20 cellular contexts compared by ENCODE assay signal in genomic region chr20:24045621-24046020, GRCh38. TPM values are rescaled to one million over a fixed set of nuclear protein-coding genes. Genes with fewer than 3 reads are reported as not detected.
DNase-seq lines count a peak whose midpoint lies in the region; ATAC-seq and TF ChIP-seq lines count a peak whose summit lies in the region.
"Had no signal": no experiment of that assay in that cellular context is flagged by ENCODE, and none has a peak within 500 bp of the region (broad histone marks: within the 10 kb centered on the region; RNA-seq: fewer than 3 reads in every experiment).

No MANE protein-coding gene starts in this region.

- peaks cover 0 to 15% (median 10%) of the 10 kb centered on the region in 10 experiments; a peak in 17 of 20 replicates for H3K4me1 ChIP-seq in BLaER1 treated with 17β-estradiol and CSF1 and Interleukin-3, amounts not matched to agents 10 nM and 100 nM
- H3K4me1 ChIP-seq in CD8-positive, alpha-beta memory T cell (ENCODE audit: insufficient read depth, low read length), result peaks cover 38% of the 10 kb centered on the region
- H3K4me1 ChIP-seq in mesendoderm (ENCODE audit: control insufficient read depth, low read depth, low read length), result peaks cover 1% of the 10 kb centered on the region

- H2AK5ac ChIP-seq in mesendoderm (ENCODE audit: low read length), result no peak overlapping the region

- no peaks in the 10 kb centered on the region for H3K79me1 ChIP-seq in mesendoderm (ENCODE audit: low read length)

- H3K4me3 Mint-ChIP-seq in CD8-positive, alpha-beta memory T cell, result peak overlapping the region in 6 of 7 donors; percentile 43 to 80 (median 62)
- H3K4me3 Mint-ChIP-seq in activated CD8-positive, alpha-beta T cell treated with anti-CD3 and anti-CD28 coated beads for 36 hours, result no peak overlapping the region
- H3K4me3 Mint-ChIP-seq: dendritic cell treated with granulocyte-macrophage colony-stimulating factor and Interleukin-4, amounts not matched to agents 40 ng/mL and 50 ng/mL, for 4 days had no signal

- no peak overlapping the region for H3K4me3 ChIP-seq in BLaER1 treated with 17β-estradiol and CSF1 and Interleukin-3, amounts not matched to agents 10 nM and 100 nM
- H3K4me3 ChIP-seq in CD8-positive, alpha-beta memory T cell (ENCODE audit: low read length), result peak overlapping the region; percentile 1
- no peak overlapping the region for H3K4me3 ChIP-seq in mesendoderm (ENCODE audit: low read length)
- H3K4me3 ChIP-seq: lung, SK-N-MC had no signal

- peak in 1 of 5 donors; percentile 17 for DNase-seq in CD8-positive, alpha-beta memory T cell
- DNase-seq in activated CD8-positive, alpha-beta T cell treated with anti-CD3 and anti-CD28 coated beads for 36 hours, result peak; percentile 59
- DNase-seq in mesendoderm (peak; percentile 77), cerebellar cortex (ENCODE audit: low spot score) (no peak), MV-4-11 (lab: John Stamatoyannopoulos, UW) (no peak), hippocampal formation (lab: John Stamatoyannopoulos, UW) (no peak)
- DNase-seq: C1 segment of cervical spinal cord, EL, NCI-H187, PC-3 had no signal

- H3K27me3 ChIP-seq in BLaER1 treated with 17β-estradiol and CSF1 and Interleukin-3, amounts not matched to agents 10 nM and 100 nM, result no peaks in the 10 kb centered on the region
- no peaks in the 10 kb centered on the region for H3K27me3 ChIP-seq in CD8-positive, alpha-beta memory T cell (ENCODE audit: insufficient read depth, low read length, poor library complexity, severe bottlenecking)
- H3K27me3 ChIP-seq in mesendoderm (ENCODE audit: insufficient read depth, low read length, poor library complexity), result no peaks in the 10 kb centered on the region

- CTCF ChIA-PET in CD8-positive, alpha-beta memory T cell (lab: Charles Lee), result interaction anchor here (1.2 kb wide), 1 partner anchor 14 kb away, joined by 3 read pairs; no protein-coding TSS in a partner anchor
- CTCF ChIA-PET in activated CD8-positive, alpha-beta T cell treated with anti-CD3 and anti-CD28 coated beads for 36 hours (lab: Charles Lee), result interaction anchor here (1.4 kb wide), 1 partner anchor 18 kb away, joined by 5 read pairs; no protein-coding TSS in a partner anchor

- peak overlapping the region in 7 of 8 donors; percentile 68 to 89 (median 84) for H3K27ac Mint-ChIP-seq in CD8-positive, alpha-beta memory T cell
- H3K27ac Mint-ChIP-seq in activated CD8-positive, alpha-beta T cell treated with anti-CD3 and anti-CD28 coated beads for 36 hours, result peak overlapping the region; percentile 73
- H3K27ac Mint-ChIP-seq: dendritic cell treated with granulocyte-macrophage colony-stimulating factor and Interleukin-4, amounts not matched to agents 40 ng/mL and 50 ng/mL, for 4 days had no signal

- H3K4me1 Mint-ChIP-seq in CD8-positive, alpha-beta memory T cell, result peaks cover 25 to 42% (median 37%) of the 10 kb centered on the region in 3 donors
- peaks cover 35% of the 10 kb centered on the region for H3K4me1 Mint-ChIP-seq in activated CD8-positive, alpha-beta T cell treated with anti-CD3 and anti-CD28 coated beads for 36 hours (ENCODE audit: low read depth)

- ATAC-seq in activated CD8-positive, alpha-beta T cell treated with anti-CD3 and anti-CD28 coated beads for 36 hours, result peak; percentile 83
- ATAC-seq: PC-3 had no signal

- H2BK15ac ChIP-seq in mesendoderm (replicated peaks; ENCODE audit: low read depth), result no peak overlapping the region

- H3K9ac ChIP-seq in BLaER1 treated with 17β-estradiol and CSF1 and Interleukin-3, amounts not matched to agents 10 nM and 100 nM, result peak overlapping the region in 1 of 11 experiments; percentile 8; a peak in 1 of 22 replicates
- H3K9ac ChIP-seq in mesendoderm (ENCODE audit: low read length), result no peak overlapping the region

- H2BK5ac ChIP-seq in mesendoderm (ENCODE audit: low read length), result peak overlapping the region; percentile 65

- no peak overlapping the region for H4K5ac ChIP-seq in mesendoderm (ENCODE audit: low read length)

- no CpG with 5 or more reads among the region's 6 CpGs for WGBS in mesendoderm (ENCODE audit: extremely low coverage, insufficient coverage, low lambda C conversion rate)

- no peaks in the 10 kb centered on the region for H3K27me3 Mint-ChIP-seq in CD8-positive, alpha-beta memory T cell
- H3K27me3 Mint-ChIP-seq in activated CD8-positive, alpha-beta T cell treated with anti-CD3 and anti-CD28 coated beads for 36 hours, result no peaks in the 10 kb centered on the region
- H3K27me3 Mint-ChIP-seq: dendritic cell treated with granulocyte-macrophage colony-stimulating factor and Interleukin-4, amounts not matched to agents 40 ng/mL and 50 ng/mL, for 4 days had no signal

- H3K36me3 Mint-ChIP-seq in CD8-positive, alpha-beta memory T cell, result peaks cover 0 to 6% (median 4%) of the 10 kb centered on the region in 3 donors
- H3K36me3 Mint-ChIP-seq in activated CD8-positive, alpha-beta T cell treated with anti-CD3 and anti-CD28 coated beads for 36 hours (ENCODE audit: low read depth), result no peaks in the 10 kb centered on the region

- H3K36me3 ChIP-seq in BLaER1 treated with 17β-estradiol and CSF1 and Interleukin-3, amounts not matched to agents 10 nM and 100 nM, result no peaks in the 10 kb centered on the region
- H3K36me3 ChIP-seq in CD8-positive, alpha-beta memory T cell (ENCODE audit: insufficient read depth, low read length), result no peaks in the 10 kb centered on the region
- H3K36me3 ChIP-seq in mesendoderm (ENCODE audit: control insufficient read depth, insufficient read depth, low read length), result no peaks in the 10 kb centered on the region

- intact Hi-C loops in activated CD8-positive, alpha-beta T cell treated with anti-CD3 and anti-CD28 coated beads for 36 hours (cut with micrococcal nuclease), result no loop called here

- H4K8ac ChIP-seq in mesendoderm (ENCODE audit: low read depth, low read length), result no peak overlapping the region

- H3K79me2 ChIP-seq in mesendoderm (ENCODE audit: control insufficient read depth, insufficient read depth, low read length), result no peaks in the 10 kb centered on the region

- H3K18ac ChIP-seq in mesendoderm (ENCODE audit: low read length), result no peak overlapping the region

- H2BK120ac ChIP-seq in mesendoderm (ENCODE audit: low read depth, low read length), result no peak overlapping the region

- POLR2A ChIA-PET in CD8-positive, alpha-beta memory T cell (lab: Charles Lee), result interaction anchor here (0.6 to 1.2 kb wide), 2 partner anchors 10 to 18 kb away, joined by 3 to 5 read pairs; no protein-coding TSS in a partner anchor
- POLR2A ChIA-PET in activated CD8-positive, alpha-beta T cell treated with anti-CD3 and anti-CD28 coated beads for 36 hours (lab: Charles Lee), result interaction anchor here (0.8 to 2.2 kb wide), 2 partner anchors 10 to 12 kb away, joined by 3 to 6 read pairs; no protein-coding TSS in a partner anchor

- no peak overlapping the region for H3K4ac ChIP-seq in mesendoderm (ENCODE audit: low read depth, low read length)

- no peaks in the 10 kb centered on the region for H3K9me3 Mint-ChIP-seq in CD8-positive, alpha-beta memory T cell
- H3K9me3 Mint-ChIP-seq in activated CD8-positive, alpha-beta T cell treated with anti-CD3 and anti-CD28 coated beads for 36 hours, result no peaks in the 10 kb centered on the region
- H3K9me3 Mint-ChIP-seq: dendritic cell treated with granulocyte-macrophage colony-stimulating factor and Interleukin-4, amounts not matched to agents 40 ng/mL and 50 ng/mL, for 4 days had no signal

- TF ChIP-seq CTCF in activated CD8-positive, alpha-beta T cell treated with anti-CD3 and anti-CD28 coated beads for 36 hours (IDR thresholded peaks at IDR 0.05), result no peak

- peak overlapping the region in 10 of 11 experiments; percentile 11 to 68 (median 56); a peak in 18 of 22 replicates for H3K4me2 ChIP-seq in BLaER1 treated with 17β-estradiol and CSF1 and Interleukin-3, amounts not matched to agents 10 nM and 100 nM
- H3K4me2 ChIP-seq in mesendoderm (ENCODE audit: low read length), result no peak overlapping the region

- H3K56ac ChIP-seq in mesendoderm (ENCODE audit: low read length), result no peak overlapping the region

- H3K27ac ChIP-seq in BLaER1 treated with 17β-estradiol and CSF1 and Interleukin-3, amounts not matched to agents 10 nM and 100 nM, result no peak overlapping the region
- no peak overlapping the region for H3K27ac ChIP-seq in CD8-positive, alpha-beta memory T cell (ENCODE audit: low read depth, low read length)
- H3K27ac ChIP-seq in mesendoderm (ENCODE audit: low read depth, low read length), result peak overlapping the region; percentile 53
- H3K27ac ChIP-seq: SK-N-MC had no signal

- no peaks in the 10 kb centered on the region for H3K9me3 ChIP-seq in BLaER1 treated with 17β-estradiol and CSF1 and Interleukin-3, amounts not matched to agents 10 nM and 100 nM (replicated peaks in 1 of 11)
- H3K9me3 ChIP-seq in CD8-positive, alpha-beta memory T cell (ENCODE audit: low read length), result no peaks in the 10 kb centered on the region

- H3K23ac ChIP-seq in mesendoderm (ENCODE audit: low read length), result no peak overlapping the region

- H4K20me1 ChIP-seq in BLaER1 treated with 17β-estradiol and CSF1 and Interleukin-3, amounts not matched to agents 10 nM and 100 nM, result no peaks in the 10 kb centered on the region

RNA-seq across cellular contexts. Expression of gene GGTLC1, which starts 57.0 kb away (rescaled TPM):
- total RNA-seq in CD8-positive, alpha-beta memory T cell, result not detected
- not detected for polyA plus RNA-seq in CD8-positive, alpha-beta memory T cell
- total RNA-seq in activated CD8-positive, alpha-beta T cell treated with anti-CD3 and anti-CD28 coated beads for 36 hours, result not detected
- polyA plus RNA-seq in mesendoderm (2013, experiment 1 of 2), result not detected
- polyA plus RNA-seq in mesendoderm (2013, experiment 2 of 2), result not detected
- total RNA-seq: astrocyte, H1, MCF 10A, PC-3 had no signal
- polyA plus RNA-seq: esophagus, H1, neural cell, thymus had no signal

Comparison
In these comparisons a context has a peak if more than half of its experiments do, and no peak if none do; other contexts are left out.
1. DNase-seq: peak in activated CD8-positive, alpha-beta T cell treated with anti-CD3 and anti-CD28 coated beads for 36 hours (single experiment) and mesendoderm (single experiment); none in cerebellar cortex (single experiment), MV-4-11 (single experiment) and hippocampal formation (0 of 2).